Comparison of ENCODE assay signal across 16 cellular contexts in genomic region chr5:77853353-77853907, GRCh38.
DNase-seq lines count a peak whose midpoint lies in the region; ATAC-seq, FAIRE-seq and TF ChIP-seq lines count a peak whose summit lies in the region.
"Had no signal": no experiment of that assay in that cellular context is flagged by ENCODE, and none has a peak within 500 bp of the region (broad histone marks: within the 10 kb centered on the region; RNA-seq: fewer than 3 reads in every experiment).

No MANE protein-coding gene starts in this region.

- H3K27me3 ChIP-seq in CD8-positive, alpha-beta memory T cell (ENCODE audit: insufficient read depth, low read length, poor library complexity, severe bottlenecking): no peaks in the 10 kb centered on the region
- no peaks in the 10 kb centered on the region for H3K27me3 ChIP-seq in GM12878 (replicated peaks in 1 of 2; ENCODE audit: control insufficient read depth in 2 of 2, insufficient read depth in 2 of 2, low read length in 1 of 2)
- H3K27me3 ChIP-seq: adrenal gland had no signal

- H3K36me3 Mint-ChIP-seq in CD8-positive, alpha-beta memory T cell: no peaks in the 10 kb centered on the region
- no peaks in the 10 kb centered on the region for H3K36me3 Mint-ChIP-seq in natural killer cell treated with Interleukin-12 subunit alpha and Interleukin-12 subunit beta and Interleukin-15 and Interleukin-18, amount 100 ng/mL, for 72 hours

- in situ Hi-C loops in GM12878 (cut with MboI): no loop called here
- in situ Hi-C loops in ACHN (cut with HindIII; ENCODE audit: low pct_ligation_motif_present, low pct_unique_long_range_greater_than_20kb, low sequenced_read_pairs): no loop called here

- H3K4me2 ChIP-seq in GM12878 (ENCODE audit: control insufficient read depth, insufficient read depth): peak overlapping the region; percentile 93; the same call in 1 of the 2 replicates

- no peaks in the 10 kb centered on the region for H3K9me3 ChIP-seq in CD8-positive, alpha-beta memory T cell (ENCODE audit: low read length)
- no peaks in the 10 kb centered on the region; the same call in 2 of the 3 replicates for H3K9me3 ChIP-seq in GM12878 (replicated peaks; ENCODE audit: control insufficient read depth, insufficient read depth, low read length)
- H3K9me3 ChIP-seq: adrenal gland, psoas muscle had no signal

- ATAC-seq in GM12878: no peak
- ATAC-seq in natural killer cell treated with Interleukin-12 subunit alpha and Interleukin-12 subunit beta and Interleukin-15 and Interleukin-18, amount 100 ng/mL, for 72 hours: no peak
- ATAC-seq in GM21526 (IDR thresholded peaks at IDR 0.05; ENCODE audit: low FRiP score, unreplicated experiment): no peak

- no peak overlapping the region for H3K27ac ChIP-seq in CD8-positive, alpha-beta memory T cell (ENCODE audit: low read depth, low read length)
- H3K27ac ChIP-seq in GM12878 (ENCODE audit: control insufficient read depth, insufficient read depth): peak overlapping the region; percentile 78
- H3K27ac ChIP-seq: C4-2B, psoas muscle had no signal

- TF ChIP-seq RAD21 in GM12878 (IDR thresholded peaks at IDR 0.05; ENCODE audit: insufficient read depth, low read depth, low read length): no peak

- peaks cover 0 to 2% (median 0%) of the 10 kb centered on the region in 5 donors for H3K9me3 Mint-ChIP-seq in CD8-positive, alpha-beta memory T cell
- H3K9me3 Mint-ChIP-seq in natural killer cell treated with Interleukin-12 subunit alpha and Interleukin-12 subunit beta and Interleukin-15 and Interleukin-18, amount 100 ng/mL, for 72 hours: no peaks in the 10 kb centered on the region

- WGBS in GM12878 (ENCODE audit: insufficient coverage, insufficient replicate concordance, low lambda C conversion rate, missing lambda C conversion rate): 21% methylated on average over 2 of the region's 2 CpGs

- intact Hi-C loops in GM12878 (cut with micrococcal nuclease; ENCODE audit: unreplicated experiment): loop anchor here (1.0 to 10.0 kb wide), 4 partner anchors 77 to 221 kb away; partner anchors contain the start of gene TBCA

- H3K79me2 ChIP-seq in GM12878 (ENCODE audit: control insufficient read depth, insufficient read depth, low read length): no peaks in the 10 kb centered on the region

- no peak for TF ChIP-seq POLR2A in GM12878 (IDR thresholded peaks at IDR 0.05; ENCODE audit: low read depth, low read length)

- no peak overlapping the region for H3K4me3 ChIP-seq in CD8-positive, alpha-beta memory T cell (ENCODE audit: low read length)
- H3K4me3 ChIP-seq in GM12878: peak overlapping the region; percentile 76; the same call in 1 of the 2 replicates

- SMC1A ChIA-PET in GM12878 (lab: Charles Lee; ENCODE audit: uncharacterized antibody, unreplicated experiment): interaction anchor here (0.6 to 3.8 kb wide), 20 partner anchors 8 to 1620 kb away, joined by 3 to 31 read pairs (median 4); partner anchors contain the start of gene WDR41

- no peak for DNase-seq in CD8-positive, alpha-beta memory T cell
- peak; percentile 52 for DNase-seq in HEK293T (ENCODE audit: extremely low spot score)
- DNase-seq in GM12878 (ENCODE audit: low read depth, low spot score): no peak
- DNase-seq in natural killer cell treated with Interleukin-12 subunit alpha and Interleukin-12 subunit beta and Interleukin-15 and Interleukin-18, amount 100 ng/mL, for 72 hours (ENCODE audit: low spot score): no peak
- DNase-seq in activated gamma-delta T cell (lab: John Stamatoyannopoulos, UW): no peak
- no peak for DNase-seq in ACHN
- DNase-seq: activated CD4-positive, CD25-positive, alpha-beta regulatory T cell; activated T-cell treated with anti-CD3 and anti-CD28 coated beads for 4 hours; GF-D8; NCI-H1105 treated with DMSO at 0.1 percent for 48 hours; NCI-H345; psoas muscle had no signal

- H4K20me1 ChIP-seq in GM12878 (ENCODE audit: control insufficient read depth, insufficient read depth): no peaks in the 10 kb centered on the region

- POLR2A ChIA-PET in CD8-positive, alpha-beta memory T cell (lab: Charles Lee): interaction anchor here (0.6 kb wide), 1 partner anchor 1336 kb away, joined by 4 read pairs; no protein-coding TSS in a partner anchor
- POLR2A ChIA-PET in HEK293T (lab: Yijun Ruan, JAX): interaction anchor here (1.2 to 2.3 kb wide), 2 partner anchors 10 to 15 kb away, joined by 3 to 9 read pairs; no protein-coding TSS in a partner anchor
- POLR2A ChIA-PET in GM12878 (lab: Charles Lee): interaction anchor here (0.6 to 2.3 kb wide), 5 partner anchors 9 to 27 kb away, joined by 3 to 10 read pairs (median 4); no protein-coding TSS in a partner anchor

- H2AFZ ChIP-seq in GM12878 (ENCODE audit: control insufficient read depth, low read depth, low read length): peak overlapping the region; percentile 78
- H2AFZ ChIP-seq: GM23338 had no signal

- CTCF ChIA-PET in CD8-positive, alpha-beta memory T cell (lab: Charles Lee): no interaction called here
- CTCF ChIA-PET in HEK293T (lab: Yijun Ruan, JAX) (interaction anchor here (0.6 kb wide), 2 partner anchors 113 to 153 kb away, joined by 3 to 4 read pairs; no protein-coding TSS in a partner anchor), GM12878 (lab: Yijun Ruan, JAX) (interaction anchor here (0.8 to 3.0 kb wide), 6 partner anchors 16 to 293 kb away, joined by 3 to 13 read pairs (median 3); no protein-coding TSS in a partner anchor)

- peaks cover 17 to 21% (median 21%) of the 10 kb centered on the region in 3 donors for H3K4me1 Mint-ChIP-seq in CD8-positive, alpha-beta memory T cell
- H3K4me1 Mint-ChIP-seq in natural killer cell treated with Interleukin-12 subunit alpha and Interleukin-12 subunit beta and Interleukin-15 and Interleukin-18, amount 100 ng/mL, for 72 hours (ENCODE audit: low read depth in 2 of 2): peaks cover 13 to 15% of the 10 kb centered on the region in 2 donors

- peak overlapping the region in 1 of 8 donors; percentile 4 for H3K27ac Mint-ChIP-seq in CD8-positive, alpha-beta memory T cell
- peak overlapping the region; percentile 27 to 62 for H3K27ac Mint-ChIP-seq in natural killer cell treated with Interleukin-12 subunit alpha and Interleukin-12 subunit beta and Interleukin-15 and Interleukin-18, amount 100 ng/mL, for 72 hours
- H3K27ac Mint-ChIP-seq: GM23338 had no signal

- peaks cover 5% of the 10 kb centered on the region for H3K4me1 ChIP-seq in CD8-positive, alpha-beta memory T cell (ENCODE audit: insufficient read depth, low read length)
- peaks cover 3% of the 10 kb centered on the region; the same call in 1 of the 2 replicates for H3K4me1 ChIP-seq in GM12878 (ENCODE audit: control insufficient read depth, insufficient read depth, low read length)

- peaks cover 6 to 37% of the 10 kb centered on the region in 2 donors for H3K27me3 Mint-ChIP-seq in CD8-positive, alpha-beta memory T cell
- peaks cover 8 to 22% of the 10 kb centered on the region in 2 donors for H3K27me3 Mint-ChIP-seq in natural killer cell treated with Interleukin-12 subunit alpha and Interleukin-12 subunit beta and Interleukin-15 and Interleukin-18, amount 100 ng/mL, for 72 hours

- no TSS peak for BruUV-seq in GM12878 (replicated peaks; lab: Mats Ljungman, UMichigan)

- TF ChIP-seq EP300 in GM12878 (IDR thresholded peaks at IDR 0.05; ENCODE audit: borderline replicate concordance in 1 of 2, control insufficient read depth in 1 of 2, low read depth in 2 of 2, low read length in 2 of 2): no peak

- H3K36me3 ChIP-seq in CD8-positive, alpha-beta memory T cell (ENCODE audit: insufficient read depth, low read length): no peaks in the 10 kb centered on the region
- no peaks in the 10 kb centered on the region for H3K36me3 ChIP-seq in GM12878 (ENCODE audit: control insufficient read depth in 2 of 2, insufficient read depth in 2 of 2, low read length in 1 of 2)
- H3K36me3 ChIP-seq: adrenal gland had no signal

- peak overlapping the region in 6 of 7 donors; percentile 33 to 88 (median 64) for H3K4me3 Mint-ChIP-seq in CD8-positive, alpha-beta memory T cell
- H3K4me3 Mint-ChIP-seq in natural killer cell treated with Interleukin-12 subunit alpha and Interleukin-12 subunit beta and Interleukin-15 and Interleukin-18, amount 100 ng/mL, for 72 hours: no peak overlapping the region

- no peak for TF ChIP-seq CTCF in GM12878 (IDR thresholded peaks at IDR 0.05 in 2 of 3, conservative IDR thresholded peaks at IDR 0.05 in 1 of 3; ENCODE audit: control insufficient read depth in 2 of 3, extremely low read depth in 1 of 3, insufficient read depth in 1 of 3, low read depth in 3 of 3, low read length in 3 of 3)

- RAD21 ChIA-PET in GM12878 (lab: Charles Lee; ENCODE audit: unreplicated experiment): interaction anchor here (0.7 to 2.7 kb wide), 15 partner anchors 11 to 361 kb away, joined by 3 to 25 read pairs (median 5); partner anchors contain the start of gene WDR41

- no peak for FAIRE-seq in GM12878 (lab: Jason Lieb, UNC)

- H3K9ac ChIP-seq in GM12878 (ENCODE audit: control insufficient read depth, insufficient read depth, low read length): no peak overlapping the region

TF ChIP-seq in HEK293T, 16 proteins besides CTCF, POLR2A, EP300 and RAD21:
- TF ChIP-seq FOXA1 (IDR thresholded peaks at IDR 0.05): no peak
- TF ChIP-seq ELF4 (IDR thresholded peaks at IDR 0.05): no peak
- no peak for TF ChIP-seq SUZ12 (IDR thresholded peaks at IDR 0.05)
- TF ChIP-seq CTBP1 (IDR thresholded peaks at IDR 0.05; ENCODE audit: borderline replicate concordance): peak; percentile 88
- TF ChIP-seq PKNOX1 (IDR thresholded peaks at IDR 0.05): peak; percentile 72
TF ChIP-seq in HEK293T: peak in this region for 2.

TF ChIP-seq in GM12878, 131 proteins besides CTCF, POLR2A, EP300 and RAD21:
- TF ChIP-seq NR2C2 (IDR thresholded peaks at IDR 0.05; ENCODE audit: borderline replicate concordance, control insufficient read depth, insufficient read length, low read depth) (no peak), MYB (IDR thresholded peaks at IDR 0.05; ENCODE audit: borderline replicate concordance, low read depth, low read length) (0 out of 2 replicates have a peak, but pooled peaks have one; percentile 28), ZBTB33 (IDR thresholded peaks at IDR 0.05) (no peak), CBX5 (IDR thresholded peaks at IDR 0.05; ENCODE audit: low read depth) (no peak)
